Comparison of ENCODE assay signal across 23 cellular contexts in genomic region chr6:41789937-41790502, GRCh38. TPM values are rescaled to one million over a fixed set of nuclear protein-coding genes. Genes with fewer than 3 reads are reported as not detected.
A peak's percentile ranks its signal among the peaks of the same experiment; 100 is the strongest.
DNase-seq lines count a peak whose midpoint lies in the region; ATAC-seq and TF ChIP-seq lines count a peak whose summit lies in the region.
"Had no signal": no experiment of that assay in that cellular context is flagged by ENCODE, and none has a peak within 500 bp of the region (broad histone marks: within the 10 kb centered on the region; RNA-seq: fewer than 3 reads in every experiment).

No MANE protein-coding gene starts in this region.

- H3K27ac ChIP-seq in ascending aorta: no peak overlapping the region
- H3K27ac ChIP-seq: cardiac muscle cell, dorsolateral prefrontal cortex, gastroesophageal sphincter, upper lobe of right lung had no signal

- no peak overlapping the region for H3K27ac Mint-ChIP-seq in activated naive CD4-positive, alpha-beta T cell treated with anti-CD3 and anti-CD28 coated beads, Interleukin-2, amount 10 ng/mL, durations not matched to agents 7 days and 5 days
- peak overlapping the region; percentile 45 for H3K27ac Mint-ChIP-seq in activated naive CD8-positive, alpha-beta T cell treated with anti-CD3 and anti-CD28 coated beads, Interleukin-2, amount 50 U/mL, for 24 hours
- H3K27ac Mint-ChIP-seq in neural crest cell (ENCODE audit: unreplicated experiment): no peak overlapping the region
- H3K27ac Mint-ChIP-seq: mesothelial cell of epicardium; stimulated activated memory B cell treated with anti-CD40 and anti-IgM and Interleukin-4, amounts not matched to agents 10 μg/mL and 1 μg/mL and 100 μg/mL, for 72 hours had no signal

- H3K36me3 ChIP-seq in ascending aorta: peaks cover 9 to 30% of the 10 kb centered on the region in 2 donors

- peak overlapping the region; percentile 96 for H3K4me3 Mint-ChIP-seq in activated naive CD4-positive, alpha-beta T cell treated with anti-CD3 and anti-CD28 coated beads, Interleukin-2, amount 10 ng/mL, durations not matched to agents 7 days and 5 days
- H3K4me3 Mint-ChIP-seq in activated naive CD8-positive, alpha-beta T cell treated with anti-CD3 and anti-CD28 coated beads, Interleukin-2, amount 50 U/mL, for 24 hours: peak overlapping the region; percentile 95
- peak overlapping the region; percentile 88 for H3K4me3 Mint-ChIP-seq in neural crest cell

- intact Hi-C loops in ascending aorta (cut with DNase I): loop anchor here (5.0 to 10.0 kb wide), 3 partner anchors 83 to 1835 kb away; partner anchors contain the start of genes GTPBP2 and UBR2

- peaks cover 28% of the 10 kb centered on the region for H3K36me3 Mint-ChIP-seq in activated naive CD4-positive, alpha-beta T cell treated with anti-CD3 and anti-CD28 coated beads, Interleukin-2, amount 10 ng/mL, durations not matched to agents 7 days and 5 days
- peaks cover 48% of the 10 kb centered on the region for H3K36me3 Mint-ChIP-seq in activated naive CD8-positive, alpha-beta T cell treated with anti-CD3 and anti-CD28 coated beads, Interleukin-2, amount 50 U/mL, for 24 hours (ENCODE audit: low read depth)
- peaks cover 8% of the 10 kb centered on the region for H3K36me3 Mint-ChIP-seq in neural crest cell (ENCODE audit: low read depth)

- H3K27me3 Mint-ChIP-seq in activated naive CD4-positive, alpha-beta T cell treated with anti-CD3 and anti-CD28 coated beads, Interleukin-2, amount 10 ng/mL, durations not matched to agents 7 days and 5 days: peaks cover 15% of the 10 kb centered on the region
- H3K27me3 Mint-ChIP-seq in activated naive CD8-positive, alpha-beta T cell treated with anti-CD3 and anti-CD28 coated beads, Interleukin-2, amount 50 U/mL, for 24 hours: no peaks in the 10 kb centered on the region
- peaks cover 7% of the 10 kb centered on the region for H3K27me3 Mint-ChIP-seq in neural crest cell (ENCODE audit: low read depth)
- H3K27me3 Mint-ChIP-seq: stimulated activated memory B cell treated with anti-CD40 and anti-IgM and Interleukin-4, amounts not matched to agents 10 μg/mL and 1 μg/mL and 100 μg/mL, for 72 hours had no signal

- H3K4me1 ChIP-seq in ascending aorta: peaks cover 12 to 13% of the 10 kb centered on the region in 2 donors

- TF ChIP-seq CTCF in neural crest cell (conservative IDR thresholded peaks at IDR 0.05) (no peak), ascending aorta (IDR thresholded peaks at IDR 0.05) (no peak)

- H3K9me3 ChIP-seq in ascending aorta: no peaks in the 10 kb centered on the region
- H3K9me3 ChIP-seq: gastroesophageal sphincter, SK-N-SH, upper lobe of right lung had no signal

- H3K9me3 Mint-ChIP-seq in activated naive CD4-positive, alpha-beta T cell treated with anti-CD3 and anti-CD28 coated beads, Interleukin-2, amount 10 ng/mL, durations not matched to agents 7 days and 5 days: no peaks in the 10 kb centered on the region
- no peaks in the 10 kb centered on the region for H3K9me3 Mint-ChIP-seq in activated naive CD8-positive, alpha-beta T cell treated with anti-CD3 and anti-CD28 coated beads, Interleukin-2, amount 50 U/mL, for 24 hours
- no peaks in the 10 kb centered on the region for H3K9me3 Mint-ChIP-seq in neural crest cell
- H3K9me3 Mint-ChIP-seq: mesothelial cell of epicardium; stimulated activated memory B cell treated with anti-CD40 and anti-IgM and Interleukin-4, amounts not matched to agents 10 μg/mL and 1 μg/mL and 100 μg/mL, for 72 hours had no signal

- H3K4me1 Mint-ChIP-seq in activated naive CD4-positive, alpha-beta T cell treated with anti-CD3 and anti-CD28 coated beads, Interleukin-2, amount 10 ng/mL, durations not matched to agents 7 days and 5 days: peaks cover 17% of the 10 kb centered on the region
- H3K4me1 Mint-ChIP-seq in activated naive CD8-positive, alpha-beta T cell treated with anti-CD3 and anti-CD28 coated beads, Interleukin-2, amount 50 U/mL, for 24 hours: peaks cover 26% of the 10 kb centered on the region
- H3K4me1 Mint-ChIP-seq in neural crest cell: peaks cover 20% of the 10 kb centered on the region

- no peak for DNase-seq in activated naive CD4-positive, alpha-beta T cell treated with anti-CD3 and anti-CD28 coated beads, Interleukin-2, amount 10 ng/mL, durations not matched to agents 7 days and 5 days
- no peak for DNase-seq in activated naive CD4-positive, alpha-beta T cell treated with anti-CD3 and anti-CD28 coated beads, Interleukin-2, amount 50 U/mL, for 16 hours
- DNase-seq in MV-4-11 (lab: John Stamatoyannopoulos, UW): peak; percentile 80
- no peak for DNase-seq in activated naive CD8-positive, alpha-beta T cell treated with anti-CD3 and anti-CD28 coated beads, Interleukin-2, amount 50 U/mL, for 24 hours
- DNase-seq in neural crest cell (ENCODE audit: low read depth, low spot score): no peak
- DNase-seq in OCI-M1 (lab: John Stamatoyannopoulos, UW): no peak
- no peak for DNase-seq in ascending aorta (ENCODE audit: low spot score in 2 of 2)
- DNase-seq: ACHN; activated CD4-positive, CD25-positive, alpha-beta regulatory T cell treated with anti-CD3 and anti-CD28 coated beads, Interleukin-2, amount 50 U/mL, for 72 hours; dorsolateral prefrontal cortex; HCEC 1CT; Karpas-422; NCI-H1436 treated with DMSO at 0.1 percent for 48 hours; NCI-H748 treated with DMSO at 0.1 percent for 48 hours; SK-N-SH; T-helper 9 cell; upper lobe of right lung had no signal

- no peak overlapping the region for H3K4me3 ChIP-seq in ascending aorta
- H3K4me3 ChIP-seq: cardiac muscle cell, dorsolateral prefrontal cortex, gastroesophageal sphincter, upper lobe of right lung had no signal

- no peaks in the 10 kb centered on the region for H3K27me3 ChIP-seq in ascending aorta
- H3K27me3 ChIP-seq: cardiac muscle cell, dorsolateral prefrontal cortex, gastroesophageal sphincter, upper lobe of right lung had no signal

- CTCF ChIA-PET in activated naive CD4-positive, alpha-beta T cell treated with anti-CD3 and anti-CD28 coated beads, Interleukin-2, amount 10 ng/mL, durations not matched to agents 7 days and 5 days (lab: Charles Lee): interaction anchor here (1.0 to 6.7 kb wide), 3 partner anchors 11 to 254 kb away, joined by 3 to 97 read pairs (median 9); partner anchors contain the start of genes BYSL and MED20

- ATAC-seq in activated naive CD8-positive, alpha-beta T cell treated with anti-CD3 and anti-CD28 coated beads, Interleukin-2, amount 50 U/mL, for 24 hours: no peak
- ATAC-seq in HG02885 (IDR thresholded peaks at IDR 0.05; ENCODE audit: poor library complexity, unreplicated experiment): no peak
- ATAC-seq: esophagus mucosa; gastroesophageal sphincter; stimulated activated memory B cell treated with anti-CD40 and anti-IgM and Interleukin-4, amounts not matched to agents 10 μg/mL and 1 μg/mL and 100 μg/mL, for 72 hours; upper lobe of right lung had no signal

RNA-seq across cellular contexts. Expression of gene TOMM6, which starts 2.5 kb away (rescaled TPM):
- total RNA-seq in neural crest cell (248 and 249 TPM in 2 replicates), ascending aorta (79.9 TPM)

RNA-seq across cellular contexts. Expression of gene PRICKLE4, which starts 9.4 kb away (rescaled TPM):
- total RNA-seq in neural crest cell (2.9 and 4.1 TPM in 2 replicates), ascending aorta (15.5 TPM)

RNA-seq across cellular contexts. Expression of gene FRS3, which starts 10.3 kb away (rescaled TPM):
- total RNA-seq in neural crest cell: 6.8 and 7.1 TPM in 2 replicates
- 26.0 TPM for total RNA-seq in ascending aorta

RNA-seq across cellular contexts. Expression of gene PGC, which starts 42.8 kb away (rescaled TPM):
- total RNA-seq in neural crest cell: not detected in 2 replicates
- 0.53 TPM for total RNA-seq in ascending aorta
- total RNA-seq: cardiac muscle cell, esophagus mucosa, mesothelial cell of epicardium had no signal

RNA-seq across cellular contexts. Expression of gene TFEB, which starts 54.6 kb away (rescaled TPM):
- total RNA-seq in neural crest cell (1.1 and 1.3 TPM in 2 replicates), ascending aorta (18.6 TPM)
